ENCODE assay signal across 23 cellular contexts in genomic region chr1:36486088-36486435, GRCh38. TPM values are rescaled to one million over a fixed set of nuclear protein-coding genes. Genes with fewer than 3 reads are reported as not detected.
A peak's percentile ranks its signal among the peaks of the same experiment; 100 is the strongest.
DNase-seq lines count a peak whose midpoint lies in the region; ATAC-seq and TF ChIP-seq lines count a peak whose summit lies in the region.
"Had no signal": no experiment of that assay in that cellular context is flagged by ENCODE, and none has a peak within 500 bp of the region (broad histone marks: within the 10 kb centered on the region; RNA-seq: fewer than 3 reads in every experiment).

No MANE protein-coding gene starts in this region.

- 67 to 83% methylated on average over 2 of the region's 2 CpGs for WGBS in upper lobe of left lung, 2 donors
- no CpG with 5 or more reads among the region's 2 CpGs for WGBS in mesendoderm (ENCODE audit: extremely low coverage, insufficient coverage, low lambda C conversion rate)

- no peak overlapping the region for H2BK15ac ChIP-seq in mesendoderm (replicated peaks; ENCODE audit: low read depth)

- TF ChIP-seq EP300 in upper lobe of left lung (IDR thresholded peaks at IDR 0.05), result no peak

- ATAC-seq in upper lobe of left lung (ENCODE audit: low FRiP score in 2 of 2) (no peak), GM18519 (IDR thresholded peaks at IDR 0.05; ENCODE audit: low FRiP score, unreplicated experiment) (no peak)
- ATAC-seq: stimulated activated naive CD8-positive, alpha-beta T cell treated with anti-CD3 and anti-CD28 coated beads, Interleukin-15, amount 100 ng/mL, for 72 hours had no signal

- H3K4me1 ChIP-seq in OCI-LY3 (ENCODE audit: low read length) (peaks cover 13% of the 10 kb centered on the region), colonic mucosa (no peaks in the 10 kb centered on the region), muscle layer of duodenum (ENCODE audit: control insufficient read depth in 1 of 2, insufficient read depth in 2 of 2, low read length in 2 of 2) (no peaks in the 10 kb centered on the region), upper lobe of left lung (peaks cover 25 to 45% (median 35%) of the 10 kb centered on the region in 4 donors), mesendoderm (ENCODE audit: control insufficient read depth, low read depth, low read length) (peaks cover 11% of the 10 kb centered on the region)

- H3K36me3 ChIP-seq in OCI-LY3 (replicated peaks; ENCODE audit: low read depth, low read length) (no peaks in the 10 kb centered on the region), colonic mucosa (no peaks in the 10 kb centered on the region), muscle layer of duodenum (ENCODE audit: control insufficient read depth in 1 of 2, insufficient read depth in 2 of 2, low read length in 2 of 2) (no peaks in the 10 kb centered on the region), upper lobe of left lung (no peaks in the 10 kb centered on the region), mesendoderm (ENCODE audit: control insufficient read depth, insufficient read depth, low read length) (no peaks in the 10 kb centered on the region)
- H3K36me3 ChIP-seq: transverse colon had no signal

- no peak for TF ChIP-seq POLR2A in upper lobe of left lung (IDR thresholded peaks at IDR 0.05)

- DNase-seq in colonic mucosa, result no peak
- no peak for DNase-seq in upper lobe of left lung
- DNase-seq in mesendoderm, result no peak
- no peak for DNase-seq in NCI-H2196 treated with DMSO at 0.1 percent for 48 hours (lab: John Stamatoyannopoulos, UW; ENCODE audit: unreplicated experiment)
- DNase-seq: activated CD4-positive, alpha-beta memory T cell treated with anti-CD3 and anti-CD28 coated beads for 36 hours; activated CD4-positive, CD25-positive, alpha-beta regulatory T cell treated with anti-CD3 and anti-CD28 coated beads, Interleukin-2, amount 50 U/mL, for 72 hours; activated CD8-positive, alpha-beta memory T cell treated with anti-CD3 and anti-CD28 coated beads, Interleukin-2, amount 50 U/mL, for 48 hours; CD4-positive, CD25-positive, alpha-beta regulatory T cell; effector memory CD8-positive, alpha-beta T cell; EL; foreskin fibroblast; GOT3; IMR-90; kidney glomerular epithelial cell; natural killer cell; NCI-H1930; stimulated activated naive CD8-positive, alpha-beta T cell treated with anti-CD3 and anti-CD28 coated beads, Interleukin-15, amount 100 ng/mL, for 72 hours had no signal

- no peak overlapping the region for H3K23ac ChIP-seq in mesendoderm (ENCODE audit: low read length)

- H2AK5ac ChIP-seq in mesendoderm (ENCODE audit: low read length), result no peak overlapping the region

- H3K9me3 ChIP-seq in OCI-LY3 (ENCODE audit: insufficient read depth, low read length) (no peaks in the 10 kb centered on the region), colonic mucosa (no peaks in the 10 kb centered on the region), muscle layer of duodenum (ENCODE audit: control insufficient read depth in 1 of 2, low read length in 2 of 2) (no peaks in the 10 kb centered on the region), upper lobe of left lung (no peaks in the 10 kb centered on the region)
- H3K9me3 ChIP-seq: transverse colon had no signal

- H3K4me2 ChIP-seq in OCI-LY3 (ENCODE audit: low read length), result peak overlapping the region; percentile 70
- no peak overlapping the region for H3K4me2 ChIP-seq in mesendoderm (ENCODE audit: low read length)

- TF ChIP-seq CTCF in OCI-LY3 (IDR thresholded peaks at IDR 0.05; ENCODE audit: low read depth, low read length) (no peak), colonic mucosa (IDR thresholded peaks at IDR 0.05) (no peak), upper lobe of left lung (IDR thresholded peaks at IDR 0.05) (no peak)

- H3K4ac ChIP-seq in mesendoderm (ENCODE audit: low read depth, low read length), result no peak overlapping the region

- no peak overlapping the region; the same call in 1 of the 2 replicates for H2AFZ ChIP-seq in OCI-LY3 (ENCODE audit: low read depth, low read length)

- H4K8ac ChIP-seq in mesendoderm (ENCODE audit: low read depth, low read length), result no peak overlapping the region

- H3K27ac ChIP-seq in OCI-LY3 (ENCODE audit: low read length), result no peak overlapping the region
- peak overlapping the region; percentile 4 for H3K27ac ChIP-seq in colonic mucosa
- peak overlapping the region; percentile 62 for H3K27ac ChIP-seq in muscle layer of duodenum (ENCODE audit: low read length)
- peak overlapping the region; percentile 80 to 89 (median 84) for H3K27ac ChIP-seq in upper lobe of left lung
- no peak overlapping the region for H3K27ac ChIP-seq in mesendoderm (ENCODE audit: low read depth, low read length)

- no peaks in the 10 kb centered on the region for H3K79me1 ChIP-seq in mesendoderm (ENCODE audit: low read length)

- H3K9ac ChIP-seq in OCI-LY3 (ENCODE audit: low read length), result 0 out of 2 replicates have a peak overlapping the region, but pooled peaks have one; percentile 39
- no peak overlapping the region for H3K9ac ChIP-seq in colonic mucosa (ENCODE audit: low read depth in 2 of 2, low read length in 2 of 2)
- H3K9ac ChIP-seq in mesendoderm (ENCODE audit: low read length), result no peak overlapping the region

- no peak overlapping the region for H3K56ac ChIP-seq in mesendoderm (ENCODE audit: low read length)

- H2BK5ac ChIP-seq in mesendoderm (ENCODE audit: low read length), result no peak overlapping the region

- intact Hi-C loops in colonic mucosa (cut with DNase I), result no loop called here

- H3K18ac ChIP-seq in mesendoderm (ENCODE audit: low read length), result no peak overlapping the region

- H3K4me3 ChIP-seq in OCI-LY3 (ENCODE audit: low read length) (peak overlapping the region; percentile 54), colonic mucosa (no peak overlapping the region), muscle layer of duodenum (ENCODE audit: low read depth in 1 of 2, low read length in 2 of 2) (no peak overlapping the region), upper lobe of left lung (no peak overlapping the region), mesendoderm (ENCODE audit: low read length) (no peak overlapping the region)
- H3K4me3 ChIP-seq: coronary artery, transverse colon had no signal

- no peak overlapping the region for H2BK120ac ChIP-seq in mesendoderm (ENCODE audit: low read depth, low read length)

- H3K79me2 ChIP-seq in OCI-LY3 (ENCODE audit: low read length) (no peaks in the 10 kb centered on the region), mesendoderm (ENCODE audit: control insufficient read depth, insufficient read depth, low read length) (no peaks in the 10 kb centered on the region)

- no peaks in the 10 kb centered on the region for H3K27me3 ChIP-seq in OCI-LY3 (ENCODE audit: low read depth, low read length)
- no peaks in the 10 kb centered on the region for H3K27me3 ChIP-seq in colonic mucosa
- no peaks in the 10 kb centered on the region for H3K27me3 ChIP-seq in muscle layer of duodenum (ENCODE audit: low read depth, low read length)
- no peaks in the 10 kb centered on the region for H3K27me3 ChIP-seq in upper lobe of left lung
- no peaks in the 10 kb centered on the region for H3K27me3 ChIP-seq in mesendoderm (ENCODE audit: insufficient read depth, low read length, poor library complexity)
- H3K27me3 ChIP-seq: transverse colon had no signal

- H4K5ac ChIP-seq in mesendoderm (ENCODE audit: low read length), result no peak overlapping the region

- H4K20me1 ChIP-seq in OCI-LY3 (ENCODE audit: insufficient read depth, low read length), result no peaks in the 10 kb centered on the region

RNA-seq across cellular contexts. Expression of gene CSF3R, which starts 3.3 kb away (rescaled TPM):
- total RNA-seq in colonic mucosa, result 1 to 10 TPM; 1.1 to 3.8 TPM
- 100 to 1,000 TPM; 192 to 851 (median 261) TPM for total RNA-seq in upper lobe of left lung
- 0.11 TPM for polyA plus RNA-seq in mesendoderm (2013, experiment 1 of 2)
- 0.31 TPM for polyA plus RNA-seq in mesendoderm (2013, experiment 2 of 2)
- total RNA-seq: activated CD4-positive, alpha-beta memory T cell treated with anti-CD3 and anti-CD28 coated beads for 36 hours; IMR-90; M059J had no signal
- polyA plus RNA-seq: IMR-90 had no signal

RNA-seq across cellular contexts. Expression of gene MRPS15, which starts 21.9 kb away (rescaled TPM):
- 100 to 1,000 TPM in 1 of 2 donors, 10 to 100 TPM in 1; 57.9 to 106 TPM for total RNA-seq in colonic mucosa
- 10 to 100 TPM; 43.0 to 83.6 (median 66.1) TPM for total RNA-seq in upper lobe of left lung
- 194 TPM for polyA plus RNA-seq in mesendoderm (2013, experiment 1 of 2)
- 195 TPM for polyA plus RNA-seq in mesendoderm (2013, experiment 2 of 2)

RNA-seq across cellular contexts. Expression of gene OSCP1, which starts 35.8 kb away (rescaled TPM):
- 1 to 10 TPM; 2.8 to 3.7 TPM for total RNA-seq in colonic mucosa
- total RNA-seq in upper lobe of left lung, result 10 to 100 TPM; 11.8 to 28.2 (median 13.6) TPM
- 1.8 TPM for polyA plus RNA-seq in mesendoderm (2013, experiment 1 of 2)
- polyA plus RNA-seq in mesendoderm (2013, experiment 2 of 2), result 2.2 TPM
- total RNA-seq: CD4-positive, CD25-positive, alpha-beta regulatory T cell had no signal

Comparison
In these comparisons a context has a peak if more than half of its experiments do, and no peak if none do; other contexts are left out.
1. H3K27ac ChIP-seq: peak in colonic mucosa (single experiment), muscle layer of duodenum (single experiment) and upper lobe of left lung (4 of 4); none in OCI-LY3 (single experiment) and mesendoderm (single experiment).
2. RNA of gene CSF3R, which starts 3.3 kb away (total RNA-seq): 192 to 851 TPM in upper lobe of left lung; 1.1 to 3.8 TPM in colonic mucosa; every median in the first group is over 10 times any median in the second.